In genomic region chr1:79775402-79775801, GRCh38 we compare ENCODE assay signal across 34 cellular contexts.
"Had no signal": no experiment of that assay in that cellular context is flagged by ENCODE, and none has a peak within 500 bp of the region (broad histone marks: within the 10 kb centered on the region; RNA-seq: fewer than 3 reads in every experiment).

No MANE protein-coding gene starts in this region.

- H3K4me3 ChIP-seq: adrenal gland, ascending aorta, body of pancreas, breast epithelium, cardiac muscle cell had no signal

- FAIRE-seq: astrocyte, bronchial epithelial cell had no signal

- H3K27ac ChIP-seq: adrenal gland, ascending aorta, body of pancreas, brain microvascular endothelial cell, breast epithelium, cardiac muscle cell had no signal

- H3K4me1 ChIP-seq: adrenal gland, ascending aorta, body of pancreas, breast epithelium had no signal

- DNase-seq: activated effector memory CD4-positive, alpha-beta T cell treated with anti-CD3 and anti-CD28 coated beads, Interleukin-2, amount 50 U/mL, for 16 hours; activated effector memory CD4-positive, alpha-beta T cell treated with Interleukin-2 at 50 U/mL for 16 hours; activated gamma-delta T cell; activated gamma-delta T cell treated with Interleukin-2 at 50 U/mL for 16 hours; activated naive CD4-positive, alpha-beta T cell; activated naive CD4-positive, alpha-beta T cell treated with anti-CD3 and anti-CD28 coated beads for 36 hours; activated naive CD4-positive, alpha-beta T cell treated with anti-CD3 and anti-CD28 coated beads, Interleukin-2, amount 10 ng/mL, durations not matched to agents 7 days and 5 days; activated naive CD4-positive, alpha-beta T cell treated with anti-CD3 and anti-CD28 coated beads, Interleukin-2, amount 50 U/mL, for 16 hours; activated naive CD4-positive, alpha-beta T cell treated with Interleukin-2 at 50 U/mL for 16 hours; activated naive CD8-positive, alpha-beta T cell treated with anti-CD3 and anti-CD28 coated beads for 36 hours; activated naive CD8-positive, alpha-beta T cell treated with anti-CD3 and anti-CD28 coated beads, Interleukin-2, amount 10 ng/mL, durations not matched to agents 7 days and 5 days; activated naive CD8-positive, alpha-beta T cell treated with anti-CD3 and anti-CD28 coated beads, Interleukin-2, amount 50 U/mL, for 24 hours; activated T-cell treated with anti-CD3 and anti-CD28 coated beads, Interleukin-2, amount 50 U/mL, for 1 hour; activated T-cell treated with anti-CD3 and anti-CD28 coated beads, Interleukin-2, amount 50 U/mL, for 24 hours; activated T-cell treated with anti-CD3 and anti-CD28 coated beads, Interleukin-2, amount 50 U/mL, for 4 hours; activated T-cell treated with anti-CD3 and anti-CD28 coated beads, Interleukin-2, amount 50 U/mL, for 48 hours; activated T-cell treated with anti-CD3 and anti-CD28 coated beads, Interleukin-2, amount 50 U/mL, for 72 hours; adrenal gland; amniotic stem cell; amygdala; anterior cingulate cortex; aorta; body of pancreas; brain microvascular endothelial cell; caudate nucleus; central memory CD4-positive, alpha-beta T cell; cerebellar nuclear complex had no signal

- ATAC-seq: activated naive CD4-positive, alpha-beta T cell treated with anti-CD3 and anti-CD28 coated beads, Interleukin-2, amount 50 U/mL, for 72 hours; activated naive CD8-positive, alpha-beta T cell treated with anti-CD3 and anti-CD28 coated beads, Interleukin-2, amount 50 U/mL, for 24 hours; activated T-cell treated with anti-CD3 and anti-CD28 coated beads, Interleukin-2, amount 50 U/mL, for 4 hours; activated T-cell treated with anti-CD3 and anti-CD28 coated beads, Interleukin-2, amount 50 U/mL, for 72 hours; activated T-helper 17 cell treated with anti-CD3 and anti-CD28 coated beads, Interleukin-2, amount 50 U/mL, for 72 hours; body of pancreas had no signal

- H3K27me3 ChIP-seq: adrenal gland, ascending aorta, body of pancreas, brain microvascular endothelial cell, breast epithelium, cardiac muscle cell had no signal

- H3K36me3 ChIP-seq: adrenal gland, ascending aorta, brain microvascular endothelial cell, breast epithelium, cardiac muscle cell had no signal

- H3K9me3 ChIP-seq: adrenal gland, ascending aorta, body of pancreas, breast epithelium had no signal
